34 cellular contexts compared by ENCODE assay signal in the genomic region with DNA sequence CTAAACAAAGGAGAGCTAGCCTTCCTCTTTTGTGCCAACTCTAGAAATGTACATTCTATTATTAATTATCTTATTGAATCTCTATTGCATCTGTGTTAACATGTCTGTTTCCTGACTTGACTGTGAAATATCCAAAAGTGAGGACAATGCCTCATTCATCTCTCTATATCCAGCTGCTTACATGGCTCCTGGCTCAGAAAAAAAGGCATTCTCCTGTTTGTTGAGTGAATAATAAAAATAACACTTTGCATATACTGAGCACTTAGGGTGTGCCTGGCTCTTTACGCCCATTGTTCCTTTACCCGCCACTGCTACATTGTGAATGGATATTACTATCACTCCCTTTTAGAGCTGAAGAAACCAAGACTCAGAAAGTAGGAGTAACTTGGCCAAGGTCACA. TPM values are rescaled to one million over a fixed set of nuclear protein-coding genes. Genes with fewer than 3 reads are reported as not detected.
"Had no signal": no experiment of that assay in that cellular context is flagged by ENCODE, and none has a peak within 500 bp of the region (broad histone marks: within the 10 kb centered on the region; RNA-seq: fewer than 3 reads in every experiment).

No MANE protein-coding gene starts in this region.

- H3K27ac ChIP-seq: adrenal gland, body of pancreas, cardiac muscle cell, colonic mucosa, heart right ventricle, WERI-Rb-1 had no signal

- FAIRE-seq: frontal cortex had no signal

- H3K4me1 ChIP-seq: adrenal gland, body of pancreas, colonic mucosa, heart right ventricle had no signal

- H3K9me3 ChIP-seq: adrenal gland, body of pancreas, colonic mucosa, heart right ventricle had no signal

- ATAC-seq: activated CD4-positive, CD25-positive, alpha-beta regulatory T cell treated with anti-CD3 and anti-CD28 coated beads, Interleukin-2, amount 50 U/mL, for 24 hours; activated CD8-positive, alpha-beta memory T cell treated with anti-CD3 and anti-CD28 coated beads, Interleukin-2, amount 10 ng/mL, durations not matched to agents 7 days and 5 days; activated CD8-positive, alpha-beta T cell treated with anti-CD3 and anti-CD28 coated beads, Interleukin-2, amount 10 ng/mL, durations not matched to agents 7 days and 5 days; activated naive CD8-positive, alpha-beta T cell treated with anti-CD3 and anti-CD28 coated beads, Interleukin-2, amount 50 U/mL, for 24 hours; body of pancreas; esophagus mucosa; heart right ventricle; T-helper 17 cell had no signal

- DNase-seq: activated B cell treated with CpG ODN at 0.5 μM for 24 hours; activated CD4-positive, alpha-beta memory T cell treated with anti-CD3 and anti-CD28 coated beads for 36 hours; activated CD4-positive, alpha-beta T cell treated with anti-CD3 and anti-CD28 coated beads for 48 hours; activated CD8-positive, alpha-beta memory T cell treated with anti-CD3 and anti-CD28 coated beads, Interleukin-2, amount 10 ng/mL, durations not matched to agents 7 days and 5 days; activated CD8-positive, alpha-beta memory T cell treated with anti-CD3 and anti-CD28 coated beads, Interleukin-2, amount 50 U/mL, for 4 hours; activated CD8-positive, alpha-beta T cell treated with anti-CD3 and anti-CD28 coated beads, Interleukin-2, amount 10 ng/mL, durations not matched to agents 7 days and 5 days; activated effector memory CD4-positive, alpha-beta T cell treated with anti-CD3 and anti-CD28 coated beads, Interleukin-2, amount 50 U/mL, for 16 hours; activated naive CD4-positive, alpha-beta T cell treated with anti-CD3 and anti-CD28 coated beads for 36 hours; activated naive CD8-positive, alpha-beta T cell treated with anti-CD3 and anti-CD28 coated beads for 36 hours; activated naive CD8-positive, alpha-beta T cell treated with anti-CD3 and anti-CD28 coated beads, Interleukin-2, amount 50 U/mL, for 24 hours; activated T-cell treated with anti-CD3 and anti-CD28 coated beads, Interleukin-2, amount 50 U/mL, for 1 hour; activated T-cell treated with anti-CD3 and anti-CD28 coated beads, Interleukin-2, amount 50 U/mL, for 48 hours; adrenal gland; amygdala; aorta; body of pancreas; central memory CD4-positive, alpha-beta T cell; cerebellar nuclear complex; colonic mucosa; effector CD8-positive, alpha-beta T cell; endodermal cell; foreskin fibroblast; heart right ventricle; T-helper 1 cell; T-helper 17 cell; T1000; WERI-Rb-1 had no signal

- H3K36me3 ChIP-seq: adrenal gland, cardiac muscle cell, colonic mucosa, heart right ventricle, WERI-Rb-1 had no signal

- H3K4me3 ChIP-seq: adrenal gland, body of pancreas, cardiac muscle cell, colonic mucosa, heart right ventricle had no signal

- H3K27me3 ChIP-seq: body of pancreas, colonic mucosa had no signal

RNA-seq across cellular contexts. Expression of a gene that starts 19.9 kb away (rescaled TPM):
- total RNA-seq: activated T-helper 2 cell treated with anti-CD3 and anti-CD28 coated beads, Interferon-gamma antibody, Interleukin-2, Interleukin-4, amounts not matched to agents 10 μg/mL and 5 μg/mL and 100 μg/mL, durations not matched to agents 14 hours and 24 hours and 36 hours; dermis microvascular lymphatic vessel endothelial cell; epithelial cell of proximal tubule had no signal

RNA-seq across cellular contexts. Expression of a gene that starts 40.9 kb away (rescaled TPM):
- total RNA-seq: epithelial cell of proximal tubule had no signal

RNA-seq across cellular contexts. Expression of a gene that starts 56.7 kb away (rescaled TPM):
- total RNA-seq: epithelial cell of proximal tubule had no signal
